Comparison of ENCODE assay signal across 8 cellular contexts in the genomic region with DNA sequence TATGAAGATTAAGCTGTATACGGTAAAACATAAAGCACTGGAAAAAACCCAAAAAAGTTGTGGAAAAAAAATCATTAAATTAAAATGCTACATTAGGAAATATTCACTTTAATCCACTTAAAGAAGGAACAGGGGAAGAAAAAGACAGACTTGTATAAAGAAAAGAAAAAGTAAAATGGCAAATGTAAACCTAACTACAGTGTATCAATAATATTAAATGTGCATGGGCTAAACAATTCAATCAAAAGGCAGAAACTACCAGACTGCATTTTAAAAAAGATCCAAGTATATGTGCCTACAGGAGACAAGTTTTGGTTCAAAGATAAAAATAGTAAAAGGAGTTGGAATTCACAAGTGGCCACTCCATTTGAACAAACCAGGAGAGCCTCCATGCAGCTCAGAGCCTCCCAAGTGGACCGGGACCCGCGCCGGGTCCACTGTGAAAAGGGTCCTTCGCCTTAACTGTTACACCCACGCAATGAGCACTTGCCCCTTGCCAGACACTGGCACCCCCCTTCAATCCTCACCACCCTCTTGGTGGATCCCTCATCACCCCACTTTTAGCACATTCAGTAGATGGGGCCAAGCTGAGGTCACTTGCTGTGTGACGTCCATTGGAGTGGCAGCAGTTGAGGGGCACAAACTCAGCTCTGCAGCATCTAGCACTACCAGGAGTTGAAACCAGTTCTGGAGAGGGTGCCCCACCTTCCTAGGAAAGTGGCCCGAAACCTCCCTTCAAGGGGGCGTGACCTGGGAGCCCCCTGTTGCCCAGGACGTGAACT. TPM values are rescaled to one million over a fixed set of nuclear protein-coding genes. Genes with fewer than 3 reads are reported as not detected.
DNase-seq lines count a peak whose midpoint lies in the region; ATAC-seq and TF ChIP-seq lines count a peak whose summit lies in the region.

No MANE protein-coding gene starts in this region.

- H3K27ac ChIP-seq in subcutaneous abdominal adipose tissue (ENCODE audit: low read depth, low read length): peak overlapping the region; percentile 94

- peak overlapping the region; percentile 64 for H3K27ac Mint-ChIP-seq in activated T-helper 17 cell treated with anti-CD3 and anti-CD28 coated beads, Interleukin-2, amount 50 U/mL, for 72 hours

- H3K4me1 Mint-ChIP-seq in activated T-helper 17 cell treated with anti-CD3 and anti-CD28 coated beads, Interleukin-2, amount 50 U/mL, for 72 hours: peaks cover 27% of the 10 kb centered on the region

- H3K27me3 ChIP-seq in H7 (ENCODE audit: control insufficient read depth, insufficient read depth, low read length): no peaks in the 10 kb centered on the region
- peaks cover 0 to 4% (median 0%) of the 10 kb centered on the region in 5 donors for H3K27me3 ChIP-seq in subcutaneous abdominal adipose tissue (ENCODE audit: control insufficient read depth in 5 of 5, insufficient read depth in 4 of 5, low read length in 5 of 5)

- DNase-seq in AG10803 (ENCODE audit: low read depth) (no peak), H7 (no peak), NCI-H1105 treated with DMSO at 0.1 percent for 48 hours (lab: John Stamatoyannopoulos, UW) (no peak), islet precursor cell (no peak)

- peak overlapping the region; percentile 16 to 92 (median 90) for H3K9ac ChIP-seq in subcutaneous abdominal adipose tissue (ENCODE audit: low read length in 5 of 5)

- H3K9me3 ChIP-seq in iPS-18c (ENCODE audit: control insufficient read depth, insufficient read depth, low read length) (peaks cover 4% of the 10 kb centered on the region), subcutaneous abdominal adipose tissue (ENCODE audit: control insufficient read depth in 5 of 5, low read length in 5 of 5) (peaks cover 0 to 14% (median 4%) of the 10 kb centered on the region in 5 donors)

- H3K4me3 ChIP-seq in AG10803 (ENCODE audit: low read length) (peak overlapping the region; percentile 95), H7 (ENCODE audit: insufficient read depth, low read depth, low read length) (peak overlapping the region; percentile 99), iPS-18c (ENCODE audit: insufficient read depth, low read depth, low read length) (peak overlapping the region; percentile 99), subcutaneous abdominal adipose tissue (ENCODE audit: low read depth in 1 of 5, low read length in 5 of 5) (peak overlapping the region; percentile 84 to 99 (median 93))

- no peak for ATAC-seq in activated T-helper 17 cell treated with anti-CD3 and anti-CD28 coated beads, Interleukin-2, amount 50 U/mL, for 72 hours (replicated peaks)
- no peak for ATAC-seq in GM19455 (IDR thresholded peaks at IDR 0.05; ENCODE audit: unreplicated experiment)

- H3K36me3 Mint-ChIP-seq in activated T-helper 17 cell treated with anti-CD3 and anti-CD28 coated beads, Interleukin-2, amount 50 U/mL, for 72 hours (ENCODE audit: low read depth): peaks cover 42% of the 10 kb centered on the region

- H3K36me3 ChIP-seq in H7 (replicated peaks; ENCODE audit: control insufficient read depth, insufficient read depth, low read length): no peaks in the 10 kb centered on the region; the same call in 1 of the 2 replicates
- peaks cover 0 to 15% (median 6%) of the 10 kb centered on the region in 5 donors for H3K36me3 ChIP-seq in subcutaneous abdominal adipose tissue (ENCODE audit: control insufficient read depth in 5 of 5, insufficient read depth in 5 of 5, low read length in 5 of 5)

- peaks cover 7 to 19% (median 10%) of the 10 kb centered on the region in 5 donors for H3K4me1 ChIP-seq in subcutaneous abdominal adipose tissue (ENCODE audit: control insufficient read depth in 5 of 5, insufficient read depth in 5 of 5, low read length in 5 of 5)

- peak overlapping the region; percentile 98 for H3K4me3 Mint-ChIP-seq in activated T-helper 17 cell treated with anti-CD3 and anti-CD28 coated beads, Interleukin-2, amount 50 U/mL, for 72 hours

- no peaks in the 10 kb centered on the region for H3K27me3 Mint-ChIP-seq in activated T-helper 17 cell treated with anti-CD3 and anti-CD28 coated beads, Interleukin-2, amount 50 U/mL, for 72 hours

- TF ChIP-seq CTCF in AG10803 (conservative IDR thresholded peaks at IDR 0.05; ENCODE audit: low read length): peak; percentile 18

- H3K9me3 Mint-ChIP-seq in activated T-helper 17 cell treated with anti-CD3 and anti-CD28 coated beads, Interleukin-2, amount 50 U/mL, for 72 hours: peaks cover 4% of the 10 kb centered on the region

RNA-seq across cellular contexts. Expression of gene C1orf174, which starts 0.9 kb away (rescaled TPM):
- total RNA-seq in H7 (2014; rRNA removed; shearing (Covaris generic)): 60.5 and 63.9 TPM in 2 replicates
- total RNA-seq in activated T-helper 17 cell treated with anti-CD3 and anti-CD28 coated beads, Interleukin-2, amount 50 U/mL, for 72 hours: 10 to 100 TPM; 25.1 to 33.2 TPM

RNA-seq across cellular contexts. Expression of gene DFFB, which starts 41.9 kb away (rescaled TPM):
- 12.1 and 14.1 TPM in 2 replicates for total RNA-seq in H7 (2014; rRNA removed; shearing (Covaris generic))
- 10 to 100 TPM; 13.0 to 18.5 TPM for total RNA-seq in activated T-helper 17 cell treated with anti-CD3 and anti-CD28 coated beads, Interleukin-2, amount 50 U/mL, for 72 hours

RNA-seq across cellular contexts. Expression of gene CEP104, which starts 42.2 kb away (rescaled TPM):
- 22.8 and 35.8 TPM in 2 replicates for total RNA-seq in H7 (2014; rRNA removed; shearing (Covaris generic))
- total RNA-seq in activated T-helper 17 cell treated with anti-CD3 and anti-CD28 coated beads, Interleukin-2, amount 50 U/mL, for 72 hours: 10 to 100 TPM; 17.8 to 39.4 TPM
